20 cellular contexts compared by ENCODE assay signal in the genomic region with DNA sequence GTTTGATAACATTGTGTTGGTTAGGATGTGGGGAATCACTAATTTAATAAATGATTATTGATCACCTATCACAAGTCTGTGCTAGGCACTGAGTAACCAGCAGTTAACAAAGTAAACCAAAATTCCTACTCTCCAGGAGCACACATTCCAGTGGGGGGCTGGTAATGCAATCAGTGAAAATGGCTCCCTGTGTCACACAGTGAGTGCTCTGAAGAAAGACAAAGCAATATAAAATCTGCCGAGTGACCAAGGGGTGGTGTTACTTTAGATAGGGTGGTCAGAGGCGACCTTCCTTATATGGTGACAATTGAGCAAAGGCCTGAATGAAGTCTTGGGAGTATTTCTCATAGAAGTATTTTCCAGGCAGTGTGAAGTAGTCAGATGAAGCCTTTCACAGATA. TPM values are rescaled to one million over a fixed set of nuclear protein-coding genes. Genes with fewer than 3 reads are reported as not detected.
A peak's percentile ranks its signal among the peaks of the same experiment; 100 is the strongest.
DNase-seq lines count a peak whose midpoint lies in the region; ATAC-seq and TF ChIP-seq lines count a peak whose summit lies in the region.
"Had no signal": no experiment of that assay in that cellular context is flagged by ENCODE, and none has a peak within 500 bp of the region (broad histone marks: within the 10 kb centered on the region; RNA-seq: fewer than 3 reads in every experiment).

No MANE protein-coding gene starts in this region.

- CTCF ChIA-PET in HEK293T (lab: Yijun Ruan, JAX): no interaction called here

- TF ChIP-seq CTCF in GM23338 (conservative IDR thresholded peaks at IDR 0.05; ENCODE audit: low read depth in 2 of 2): no peak
- TF ChIP-seq CTCF in neural progenitor cell (IDR thresholded peaks at IDR 0.05): no peak
- TF ChIP-seq CTCF in WERI-Rb-1 (IDR thresholded peaks at IDR 0.05; ENCODE audit: low read depth, low read length): no peak

- peaks cover 8% of the 10 kb centered on the region for H3K9me2 ChIP-seq in GM23338 (ENCODE audit: insufficient read depth)

- H3K36me3 Mint-ChIP-seq in GM23338 (ENCODE audit: low read depth): peaks cover 4% of the 10 kb centered on the region; the same call in 1 of the 3 replicates
- no peaks in the 10 kb centered on the region for H3K36me3 Mint-ChIP-seq in neural progenitor cell
- H3K36me3 Mint-ChIP-seq: CD8-positive, alpha-beta T cell had no signal

- TF ChIP-seq EP300 in Ishikawa (IDR thresholded peaks at IDR 0.05; ENCODE audit: borderline replicate concordance): no peak

- ATAC-seq in GM23338: peak; percentile 86
- ATAC-seq: CD8-positive, alpha-beta T cell had no signal

- H2AFZ ChIP-seq in GM23338 (no peak overlapping the region), neural progenitor cell (replicated peaks) (peak overlapping the region; percentile 81)

- H3K27ac ChIP-seq in GM23338 (ENCODE audit: low read depth) (peak overlapping the region; percentile 10; the same call in 1 of the 2 replicates), iPS-18a (ENCODE audit: low read length) (peak overlapping the region; percentile 59), neural progenitor cell (no peak overlapping the region), WERI-Rb-1 (no peak overlapping the region)
- H3K27ac ChIP-seq: SJSA1 had no signal

- POLR2A ChIA-PET in HEK293T (lab: Yijun Ruan, JAX): no interaction called here

- H3K27me3 ChIP-seq in GM23338 (ENCODE audit: insufficient read depth) (no peaks in the 10 kb centered on the region), iPS-18a (ENCODE audit: control insufficient read depth, insufficient read depth, low read length) (no peaks in the 10 kb centered on the region), neural progenitor cell (no peaks in the 10 kb centered on the region), WERI-Rb-1 (ENCODE audit: insufficient read depth, low read depth, severe bottlenecking) (no peaks in the 10 kb centered on the region)
- H3K27me3 ChIP-seq: SJSA1 had no signal

- no peak overlapping the region for H3K4me3 ChIP-seq in GM23338
- peak overlapping the region; percentile 25 for H3K4me3 ChIP-seq in iPS-18a (ENCODE audit: low read length)
- no peak overlapping the region for H3K4me3 ChIP-seq in neural progenitor cell
- no peak overlapping the region for H3K4me3 ChIP-seq in WERI-Rb-1 (ENCODE audit: low read depth, low read length)
- H3K4me3 ChIP-seq: HAP-1, SJSA1 had no signal

- H3K79me2 ChIP-seq in GM23338 (replicated peaks; ENCODE audit: insufficient read depth) (no peaks in the 10 kb centered on the region), neural progenitor cell (ENCODE audit: low read depth) (no peaks in the 10 kb centered on the region)

- H3K4me3 Mint-ChIP-seq in GM23338: 0 out of 3 replicates have a peak overlapping the region, but pooled peaks have one; percentile 13
- H3K4me3 Mint-ChIP-seq in neural progenitor cell: no peak overlapping the region
- H3K4me3 Mint-ChIP-seq: CD8-positive, alpha-beta T cell had no signal

- H3K36me3 ChIP-seq in GM23338 (ENCODE audit: insufficient read depth) (no peaks in the 10 kb centered on the region), iPS-18a (ENCODE audit: control insufficient read depth, low read depth, low read length) (no peaks in the 10 kb centered on the region), neural progenitor cell (no peaks in the 10 kb centered on the region), WERI-Rb-1 (no peaks in the 10 kb centered on the region)
- H3K36me3 ChIP-seq: HAP-1, SJSA1 had no signal

- no peaks in the 10 kb centered on the region for H3K9me3 ChIP-seq in iPS-18a (ENCODE audit: control insufficient read depth, low read depth, low read length)
- no peaks in the 10 kb centered on the region for H3K9me3 ChIP-seq in neural progenitor cell (ENCODE audit: low read depth)
- H3K9me3 ChIP-seq in WERI-Rb-1 (ENCODE audit: severe bottlenecking): no peaks in the 10 kb centered on the region
- H3K9me3 ChIP-seq: HAP-1, SJSA1 had no signal

- H3K9ac ChIP-seq in iPS-18a (ENCODE audit: low read length) (peak overlapping the region; percentile 6), neural progenitor cell (no peak overlapping the region)

- no peaks in the 10 kb centered on the region for H3F3A ChIP-seq in GM23338 (replicated peaks; ENCODE audit: low read depth)
- no peaks in the 10 kb centered on the region for H3F3A ChIP-seq in neural progenitor cell (ENCODE audit: low read depth)

- no peaks in the 10 kb centered on the region for H4K20me1 ChIP-seq in GM23338 (replicated peaks; ENCODE audit: insufficient read depth)
- no peaks in the 10 kb centered on the region for H4K20me1 ChIP-seq in neural progenitor cell (ENCODE audit: low read depth)

- H3K27ac Mint-ChIP-seq in GM23338: peak overlapping the region; percentile 93
- H3K27ac Mint-ChIP-seq in neural progenitor cell: peak overlapping the region; percentile 59
- H3K27ac Mint-ChIP-seq: CD8-positive, alpha-beta T cell had no signal

- H3K27me3 Mint-ChIP-seq in GM23338 (ENCODE audit: insufficient read depth, low read depth, poor library complexity) (peaks cover 3% of the 10 kb centered on the region), neural progenitor cell (ENCODE audit: insufficient read depth, low read depth) (peaks cover 9% of the 10 kb centered on the region)

- peak overlapping the region; percentile 44 for H3K4me2 ChIP-seq in GM23338
- H3K4me2 ChIP-seq in neural progenitor cell: peak overlapping the region; percentile 43

- no peaks in the 10 kb centered on the region; the same call in 2 of the 3 replicates for H3K9me3 Mint-ChIP-seq in GM23338
- no peaks in the 10 kb centered on the region for H3K9me3 Mint-ChIP-seq in neural progenitor cell
- H3K9me3 Mint-ChIP-seq: CD8-positive, alpha-beta T cell had no signal

- H3K4me1 Mint-ChIP-seq in GM23338: peaks cover 25% of the 10 kb centered on the region
- H3K4me1 Mint-ChIP-seq in neural progenitor cell: peaks cover 17% of the 10 kb centered on the region

- H3K4me1 ChIP-seq in GM23338 (ENCODE audit: insufficient read depth): peaks cover 15% of the 10 kb centered on the region
- H3K4me1 ChIP-seq in iPS-18a (ENCODE audit: control insufficient read depth, low read depth, low read length): peaks cover 18% of the 10 kb centered on the region
- H3K4me1 ChIP-seq in neural progenitor cell: peaks cover 15% of the 10 kb centered on the region
- H3K4me1 ChIP-seq: HAP-1 had no signal

- TF ChIP-seq RAD21 in Ishikawa (IDR thresholded peaks at IDR 0.05; ENCODE audit: low read depth): no peak

- DNase-seq in GM23338 (ENCODE audit: low spot score) (peak; percentile 77), neural progenitor cell (ENCODE audit: low spot score) (peak; percentile 49), SKM-1 treated with dmso at 0.1 percent for 144 hours (lab: John Stamatoyannopoulos, UW; ENCODE audit: unreplicated experiment) (no peak), globus pallidus (ENCODE audit: low spot score) (no peak), HEK293T (ENCODE audit: extremely low spot score) (no peak), WERI-Rb-1 (no peak)
- DNase-seq: CD8-positive, alpha-beta T cell; DMS 273 treated with DMSO at 0.1 percent for 48 hours; KG1; NCI-H1092; NCI-H2107; NCI-H345; NCI-H526 treated with DMSO at 0.1 percent for 48 hours; NK-92 treated with Interleukin-12 subunit alpha and Interleukin-12 subunit beta, amount 100 ng/mL, for 24 hours; OCI-M1; RPMI8226 had no signal

TF ChIP-seq in GM23338, 12 proteins besides CTCF, POLR2A, EP300 and RAD21:
- TF ChIP-seq EZH2 (IDR thresholded peaks at IDR 0.05; ENCODE audit: low read depth, unreplicated experiment) (no peak), JUNB (IDR thresholded peaks at IDR 0.05; ENCODE audit: unreplicated experiment) (no peak), CREB1 (CRISPR knock-in tag; IDR thresholded peaks at IDR 0.05; ENCODE audit: low read depth) (peak; percentile 41; the same call in 1 of the 2 replicates)
TF ChIP-seq in GM23338: peak in this region for 1.

TF ChIP-seq in Ishikawa, 13 proteins besides CTCF, POLR2A, EP300 and RAD21:
- TF ChIP-seq YY1 (IDR thresholded peaks at IDR 0.05; ENCODE audit: low read depth): 0 out of 2 replicates have a peak, but pooled peaks have one; percentile 50
- TF ChIP-seq TCF12 (IDR thresholded peaks at IDR 0.05; ENCODE audit: low read depth): no peak
- peak; percentile 74 for TF ChIP-seq TEAD4 (IDR thresholded peaks at IDR 0.05)

TF ChIP-seq in HEK293T, 16 proteins besides CTCF, POLR2A, EP300 and RAD21:
- TF ChIP-seq FOXA1 (IDR thresholded peaks at IDR 0.05) (no peak), PKNOX1 (IDR thresholded peaks at IDR 0.05) (no peak), FOXK2 (IDR thresholded peaks at IDR 0.05) (no peak), CTBP1 (IDR thresholded peaks at IDR 0.05; ENCODE audit: borderline replicate concordance) (no peak), L3MBTL2 (conservative IDR thresholded peaks at IDR 0.05) (no peak), ZNF384 (IDR thresholded peaks at IDR 0.05) (no peak), TARDBP (IDR thresholded peaks at IDR 0.05) (no peak), LEF1 (IDR thresholded peaks at IDR 0.05; ENCODE audit: borderline replicate concordance) (no peak), NFRKB (IDR thresholded peaks at IDR 0.05) (no peak), ARNT (IDR thresholded peaks at IDR 0.05) (no peak), FOXM1 (IDR thresholded peaks at IDR 0.05; ENCODE audit: borderline replicate concordance) (no peak), HDGF (IDR thresholded peaks at IDR 0.05; ENCODE audit: borderline replicate concordance) (no peak), SUZ12 (IDR thresholded peaks at IDR 0.05) (no peak), SP1 (IDR thresholded peaks at IDR 0.05) (no peak), BHLHE40 (IDR thresholded peaks at IDR 0.05; ENCODE audit: borderline replicate concordance) (no peak), ELF4 (IDR thresholded peaks at IDR 0.05) (no peak)

RNA-seq across cellular contexts. Expression of gene SMC3, which starts 13.6 kb away (rescaled TPM):
- 72.3 and 72.8 TPM in 2 replicates for total RNA-seq in GM23338 (2014; rRNA removed; shearing (Covaris generic))
- polyA plus RNA-seq in GM23338 (2016; fragmentation: Nextera tagmentation; extraction: Ambion mirVana): 237 and 320 TPM in 2 replicates
- total RNA-seq in neural progenitor cell (ENCODE audit: low replicate concordance): 72.0 and 109 TPM in 2 replicates

RNA-seq across cellular contexts. Expression of gene DUSP5, which starts 56.2 kb away (rescaled TPM):
- 35.0 and 35.9 TPM in 2 replicates for total RNA-seq in GM23338 (2014; rRNA removed; shearing (Covaris generic))
- polyA plus RNA-seq in GM23338 (2016; fragmentation: Nextera tagmentation; extraction: Ambion mirVana): 10.8 and 15.4 TPM in 2 replicates
- total RNA-seq in neural progenitor cell (ENCODE audit: low replicate concordance): 0.34 and 1.5 TPM in 2 replicates

Comparison
In these comparisons a context has a peak if more than half of its experiments do, and no peak if none do; other contexts are left out.
1. DNase-seq: peak in GM23338 (single experiment) and neural progenitor cell (single experiment); none in SKM-1 treated with dmso at 0.1 percent for 144 hours (single experiment), globus pallidus (single experiment), HEK293T (single experiment) and WERI-Rb-1 (single experiment).
2. H3K27ac ChIP-seq: peak in GM23338 (single experiment) and iPS-18a (single experiment); none in neural progenitor cell (single experiment) and WERI-Rb-1 (single experiment).
3. RNA of gene DUSP5, which starts 56.2 kb away (total RNA-seq): 35.0 to 35.9 TPM in GM23338; 0.34 to 1.5 TPM in neural progenitor cell; every median in the first group is over 10 times any median in the second.